In the genomic region with DNA sequence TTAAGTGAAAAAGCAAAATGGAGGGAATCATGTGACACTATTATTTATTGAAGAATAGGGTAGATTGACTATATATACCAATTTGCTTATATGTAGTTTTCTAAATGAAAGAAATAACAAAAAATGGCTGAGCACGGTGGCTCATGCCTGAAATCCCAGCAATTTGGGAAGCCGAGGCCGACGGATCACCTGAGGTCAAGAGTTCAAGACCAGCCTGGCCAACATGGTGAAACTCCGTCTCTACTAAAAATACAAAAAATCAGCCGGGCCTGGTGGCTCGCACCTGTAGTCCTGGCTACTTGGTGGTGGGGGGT, we compare ENCODE assay signal across 9 cellular contexts. TPM values are rescaled to one million over a fixed set of nuclear protein-coding genes. Genes with fewer than 3 reads are reported as not detected.
"Had no signal": no experiment of that assay in that cellular context is flagged by ENCODE, and none has a peak within 500 bp of the region (broad histone marks: within the 10 kb centered on the region; RNA-seq: fewer than 3 reads in every experiment).

No MANE protein-coding gene starts in this region.

- ATAC-seq: GM12878 had no signal

- H3K4me3 ChIP-seq: GM12878 had no signal

- DNase-seq: GDM1, GF-D8 had no signal

- FAIRE-seq: G401.6, GM12878, GM12891, GM12892, GM18507, GM19239 had no signal

RNA-seq across cellular contexts. Expression of a gene that starts 59.3 kb away (rescaled TPM):
- total RNA-seq: G401, GM12878 had no signal
- polyA plus RNA-seq: GM12878 had no signal
